ENCODE assay signal across 18 cellular contexts in genomic region chr1:162943627-162944026, GRCh38.
DNase-seq lines count a peak whose midpoint lies in the region; ATAC-seq and TF ChIP-seq lines count a peak whose summit lies in the region.
"Had no signal": no experiment of that assay in that cellular context is flagged by ENCODE, and none has a peak within 500 bp of the region (broad histone marks: within the 10 kb centered on the region; RNA-seq: fewer than 3 reads in every experiment).

No MANE protein-coding gene starts in this region.

- ATAC-seq in foreskin keratinocyte (peak; percentile 45), HG03354 (IDR thresholded peaks at IDR 0.05; ENCODE audit: poor library complexity, severe bottlenecking, unreplicated experiment) (no peak), GM18519 (IDR thresholded peaks at IDR 0.05; ENCODE audit: low FRiP score, unreplicated experiment) (no peak), GM21381 (IDR thresholded peaks at IDR 0.05; ENCODE audit: unreplicated experiment) (no peak)

- H3K9me3 ChIP-seq in BLaER1 (no peaks in the 10 kb centered on the region), adipocyte (ENCODE audit: control insufficient read depth, low read length) (no peaks in the 10 kb centered on the region)
- H3K9me3 ChIP-seq: esophagus muscularis mucosa, prostate gland, suprapubic skin had no signal

- TF ChIP-seq CTCF in HFF-Myc (IDR thresholded peaks at IDR 0.05; ENCODE audit: low read depth, low read length, missing control alignments) = no peak
- no peak for TF ChIP-seq CTCF in foreskin keratinocyte (conservative IDR thresholded peaks at IDR 0.05)

- H4K20me1 ChIP-seq in BLaER1 = no peaks in the 10 kb centered on the region

- H3K36me3 ChIP-seq in BLaER1 (no peaks in the 10 kb centered on the region), adipocyte (ENCODE audit: control insufficient read depth, insufficient read depth, low read length, severe bottlenecking) (no peaks in the 10 kb centered on the region)
- H3K36me3 ChIP-seq: esophagus muscularis mucosa, prostate gland, suprapubic skin had no signal

- H3K27me3 ChIP-seq in BLaER1 (no peaks in the 10 kb centered on the region), adipocyte (replicated peaks; ENCODE audit: control insufficient read depth, insufficient read depth, low read length) (no peaks in the 10 kb centered on the region), foreskin keratinocyte (no peaks in the 10 kb centered on the region)
- H3K27me3 ChIP-seq: esophagus muscularis mucosa, suprapubic skin had no signal

- DNase-seq in HFF-Myc (ENCODE audit: extremely low read depth, low read depth) = peak; percentile 33
- DNase-seq in adipocyte (ENCODE audit: low read depth) = peak; percentile 38
- peak in 1 of 2 donors; percentile 45 for DNase-seq in foreskin keratinocyte
- DNase-seq in NCI-H345 (lab: John Stamatoyannopoulos, UW) = no peak
- DNase-seq: AML-193, DMS153, Kasumi-1, NCI-H187 treated with DMSO at 0.1 percent for 48 hours, NCI-H526 treated with DMSO at 0.1 percent for 48 hours, RPMI8226 had no signal

- H3K9ac ChIP-seq in BLaER1 = no peak overlapping the region
- H3K9ac ChIP-seq in adipocyte (ENCODE audit: low read length) = no peak overlapping the region

- H3K4me1 ChIP-seq in BLaER1 (peaks cover 29% of the 10 kb centered on the region), adipocyte (ENCODE audit: control insufficient read depth, insufficient read depth, low read length) (peaks cover 11% of the 10 kb centered on the region), foreskin keratinocyte (peaks cover 3% of the 10 kb centered on the region)
- H3K4me1 ChIP-seq: prostate gland had no signal

- H3K4me2 ChIP-seq in BLaER1 = peak overlapping the region; percentile 25; the same call in 1 of the 2 replicates

- H3K4me3 ChIP-seq in BLaER1 (no peak overlapping the region), HFF-Myc (replicated peaks; ENCODE audit: low read depth, low read length) (no peak overlapping the region), adipocyte (ENCODE audit: low read length) (no peak overlapping the region)
- H3K4me3 ChIP-seq: dorsolateral prefrontal cortex, esophagus muscularis mucosa, prostate gland, suprapubic skin had no signal

- no peak overlapping the region for H3K27ac ChIP-seq in BLaER1
- H3K27ac ChIP-seq in foreskin keratinocyte = no peak overlapping the region
- H3K27ac ChIP-seq: esophagus muscularis mucosa, suprapubic skin had no signal
